Comparison of ENCODE assay signal across 1 cellular context in the genomic region with DNA sequence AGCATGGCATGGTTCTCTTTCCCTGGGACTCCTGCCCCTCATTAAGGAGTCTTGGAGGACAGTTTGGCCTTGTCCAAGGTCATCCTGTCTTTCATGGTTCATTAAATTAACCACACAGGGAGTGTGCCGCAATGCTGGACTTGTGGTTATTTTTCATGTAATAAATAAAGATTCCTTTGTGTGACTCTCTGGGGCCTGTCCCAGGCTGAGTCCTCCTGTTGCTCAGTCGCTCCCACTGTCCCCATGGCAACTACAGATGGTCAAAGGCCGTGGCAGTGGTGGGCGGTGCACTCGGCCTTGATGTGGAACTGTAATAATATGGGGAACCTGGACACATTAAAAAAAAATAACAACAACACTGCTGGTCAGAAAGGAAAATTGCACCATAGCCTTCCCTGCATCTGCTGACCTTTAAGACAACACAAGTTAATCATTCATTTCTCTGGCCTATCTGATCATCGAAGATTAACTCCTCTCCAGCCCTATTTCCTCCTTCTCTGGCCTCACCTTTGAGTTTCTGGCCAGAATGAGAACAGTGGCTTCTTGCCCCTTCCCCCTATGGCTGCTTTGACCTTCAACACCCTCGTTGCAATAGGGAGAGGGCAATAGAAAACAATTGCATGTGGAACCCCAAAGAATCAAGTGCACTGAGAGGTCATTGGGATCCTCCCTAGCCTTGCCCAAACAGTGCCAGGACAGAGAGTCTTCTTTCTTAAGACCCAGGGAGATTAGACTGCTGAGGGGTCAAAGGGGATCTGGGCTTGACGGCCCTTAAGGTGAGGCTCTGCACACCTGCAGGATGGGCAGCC.
TF ChIP-seq lines count a peak whose summit lies in the region.

No MANE protein-coding gene starts in this region.

TF ChIP-seq in HepG2, 621 proteins besides CTCF, POLR2A, EP300 and RAD21 (continued from another document and continues in another):
- TF ChIP-seq, protein P1, sequence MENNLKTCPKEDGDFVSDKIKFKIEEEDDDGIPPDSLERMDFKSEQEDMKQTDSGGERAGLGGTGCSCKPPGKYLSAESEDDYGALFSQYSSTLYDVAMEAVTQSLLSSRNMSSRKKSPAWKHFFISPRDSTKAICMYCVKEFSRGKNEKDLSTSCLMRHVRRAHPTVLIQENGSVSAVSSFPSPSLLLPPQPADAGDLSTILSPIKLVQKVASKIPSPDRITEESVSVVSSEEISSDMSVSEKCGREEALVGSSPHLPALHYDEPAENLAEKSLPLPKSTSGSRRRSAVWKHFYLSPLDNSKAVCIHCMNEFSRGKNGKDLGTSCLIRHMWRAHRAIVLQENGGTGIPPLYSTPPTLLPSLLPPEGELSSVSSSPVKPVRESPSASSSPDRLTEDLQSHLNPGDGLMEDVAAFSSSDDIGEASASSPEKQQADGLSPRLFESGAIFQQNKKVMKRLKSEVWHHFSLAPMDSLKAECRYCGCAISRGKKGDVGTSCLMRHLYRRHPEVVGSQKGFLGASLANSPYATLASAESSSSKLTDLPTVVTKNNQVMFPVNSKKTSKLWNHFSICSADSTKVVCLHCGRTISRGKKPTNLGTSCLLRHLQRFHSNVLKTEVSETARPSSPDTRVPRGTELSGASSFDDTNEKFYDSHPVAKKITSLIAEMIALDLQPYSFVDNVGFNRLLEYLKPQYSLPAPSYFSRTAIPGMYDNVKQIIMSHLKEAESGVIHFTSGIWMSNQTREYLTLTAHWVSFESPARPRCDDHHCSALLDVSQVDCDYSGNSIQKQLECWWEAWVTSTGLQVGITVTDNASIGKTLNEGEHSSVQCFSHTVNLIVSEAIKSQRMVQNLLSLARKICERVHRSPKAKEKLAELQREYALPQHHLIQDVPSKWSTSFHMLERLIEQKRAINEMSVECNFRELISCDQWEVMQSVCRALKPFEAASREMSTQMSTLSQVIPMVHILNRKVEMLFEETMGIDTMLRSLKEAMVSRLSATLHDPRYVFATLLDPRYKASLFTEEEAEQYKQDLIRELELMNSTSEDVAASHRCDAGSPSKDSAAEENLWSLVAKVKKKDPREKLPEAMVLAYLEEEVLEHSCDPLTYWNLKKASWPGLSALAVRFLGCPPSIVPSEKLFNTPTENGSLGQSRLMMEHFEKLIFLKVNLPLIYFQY (CRISPR knock-in tag; IDR thresholded peaks at IDR 0.05; ENCODE audit: borderline replicate concordance) = no peak
- TF ChIP-seq ZKSCAN8 (CRISPR knock-in tag; IDR thresholded peaks at IDR 0.05; ENCODE audit: borderline replicate concordance) (0 out of 2 replicates have a peak, but pooled peaks have one; percentile 15), PHF8 (CRISPR knock-in tag; IDR thresholded peaks at IDR 0.05) (0 out of 2 replicates have a peak, but pooled peaks have one; percentile 16), ERF (CRISPR knock-in tag; IDR thresholded peaks at IDR 0.05) (peak; percentile 64), ZFY (CRISPR knock-in tag; IDR thresholded peaks at IDR 0.05) (peak; percentile 65), ZNF44 (CRISPR knock-in tag; IDR thresholded peaks at IDR 0.05) (no peak), ZNF556 (CRISPR knock-in tag; IDR thresholded peaks at IDR 0.05; ENCODE audit: borderline replicate concordance) (0 out of 2 replicates have a peak, but pooled peaks have one; percentile 65), FOXK2 (IDR thresholded peaks at IDR 0.05) (peak; percentile 88), FOXJ3 (CRISPR knock-in tag; IDR thresholded peaks at IDR 0.05; ENCODE audit: borderline replicate concordance) (peak; percentile 87; the same call in 1 of the 2 replicates), RFXAP (CRISPR knock-in tag; IDR thresholded peaks at IDR 0.05; ENCODE audit: borderline replicate concordance) (peak; percentile 78), MXI1 (IDR thresholded peaks at IDR 0.05; ENCODE audit: borderline replicate concordance, low read depth, low read length) (peak; percentile 88; the same call in 2 of the 3 replicates), ZSCAN25 (CRISPR knock-in tag; IDR thresholded peaks at IDR 0.05) (peak; percentile 47; the same call in 1 of the 2 replicates), ZNF20 (CRISPR knock-in tag; IDR thresholded peaks at IDR 0.05) (no peak), ESRRA (CRISPR knock-in tag; IDR thresholded peaks at IDR 0.05; ENCODE audit: low read depth) (peak; percentile 64), SNAPC2 (CRISPR knock-in tag; IDR thresholded peaks at IDR 0.05) (no peak), ZNF205 (CRISPR knock-in tag; IDR thresholded peaks at IDR 0.05) (peak; percentile 28; the same call in 1 of the 2 replicates), ELF1 (CRISPR knock-in tag; IDR thresholded peaks at IDR 0.05) (peak; percentile 56), SMC3 (IDR thresholded peaks at IDR 0.05; ENCODE audit: low read length) (peak; percentile 28; the same call in 1 of the 2 replicates), SP140L (CRISPR knock-in tag; IDR thresholded peaks at IDR 0.05; ENCODE audit: borderline replicate concordance) (0 out of 2 replicates have a peak, but pooled peaks have one; percentile 43), ZBTB8A (CRISPR knock-in tag; IDR thresholded peaks at IDR 0.05; ENCODE audit: borderline replicate concordance, low read depth) (peak; percentile 22; the same call in 1 of the 2 replicates), NCOA1 (CRISPR knock-in tag; IDR thresholded peaks at IDR 0.05) (no peak)
- TF ChIP-seq, protein P2, sequence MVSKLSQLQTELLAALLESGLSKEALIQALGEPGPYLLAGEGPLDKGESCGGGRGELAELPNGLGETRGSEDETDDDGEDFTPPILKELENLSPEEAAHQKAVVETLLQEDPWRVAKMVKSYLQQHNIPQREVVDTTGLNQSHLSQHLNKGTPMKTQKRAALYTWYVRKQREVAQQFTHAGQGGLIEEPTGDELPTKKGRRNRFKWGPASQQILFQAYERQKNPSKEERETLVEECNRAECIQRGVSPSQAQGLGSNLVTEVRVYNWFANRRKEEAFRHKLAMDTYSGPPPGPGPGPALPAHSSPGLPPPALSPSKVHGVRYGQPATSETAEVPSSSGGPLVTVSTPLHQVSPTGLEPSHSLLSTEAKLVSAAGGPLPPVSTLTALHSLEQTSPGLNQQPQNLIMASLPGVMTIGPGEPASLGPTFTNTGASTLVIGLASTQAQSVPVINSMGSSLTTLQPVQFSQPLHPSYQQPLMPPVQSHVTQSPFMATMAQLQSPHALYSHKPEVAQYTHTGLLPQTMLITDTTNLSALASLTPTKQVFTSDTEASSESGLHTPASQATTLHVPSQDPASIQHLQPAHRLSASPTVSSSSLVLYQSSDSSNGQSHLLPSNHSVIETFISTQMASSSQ (IDR thresholded peaks at IDR 0.05; ENCODE audit: low read depth) = peak; percentile 96
- TF ChIP-seq, protein P2 (CRISPR knock-in tag; IDR thresholded peaks at IDR 0.05; ENCODE audit: borderline replicate concordance) = peak; percentile 96
- TF ChIP-seq, protein P3, sequence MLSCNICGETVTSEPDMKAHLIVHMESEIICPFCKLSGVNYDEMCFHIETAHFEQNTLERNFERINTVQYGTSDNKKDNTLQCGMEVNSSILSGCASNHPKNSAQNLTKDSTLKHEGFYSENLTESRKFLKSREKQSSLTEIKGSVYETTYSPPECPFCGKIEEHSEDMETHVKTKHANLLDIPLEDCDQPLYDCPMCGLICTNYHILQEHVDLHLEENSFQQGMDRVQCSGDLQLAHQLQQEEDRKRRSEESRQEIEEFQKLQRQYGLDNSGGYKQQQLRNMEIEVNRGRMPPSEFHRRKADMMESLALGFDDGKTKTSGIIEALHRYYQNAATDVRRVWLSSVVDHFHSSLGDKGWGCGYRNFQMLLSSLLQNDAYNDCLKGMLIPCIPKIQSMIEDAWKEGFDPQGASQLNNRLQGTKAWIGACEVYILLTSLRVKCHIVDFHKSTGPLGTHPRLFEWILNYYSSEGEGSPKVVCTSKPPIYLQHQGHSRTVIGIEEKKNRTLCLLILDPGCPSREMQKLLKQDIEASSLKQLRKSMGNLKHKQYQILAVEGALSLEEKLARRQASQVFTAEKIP (CRISPR knock-in tag; IDR thresholded peaks at IDR 0.05; ENCODE audit: borderline replicate concordance) = no peak
- TF ChIP-seq, protein P4, sequence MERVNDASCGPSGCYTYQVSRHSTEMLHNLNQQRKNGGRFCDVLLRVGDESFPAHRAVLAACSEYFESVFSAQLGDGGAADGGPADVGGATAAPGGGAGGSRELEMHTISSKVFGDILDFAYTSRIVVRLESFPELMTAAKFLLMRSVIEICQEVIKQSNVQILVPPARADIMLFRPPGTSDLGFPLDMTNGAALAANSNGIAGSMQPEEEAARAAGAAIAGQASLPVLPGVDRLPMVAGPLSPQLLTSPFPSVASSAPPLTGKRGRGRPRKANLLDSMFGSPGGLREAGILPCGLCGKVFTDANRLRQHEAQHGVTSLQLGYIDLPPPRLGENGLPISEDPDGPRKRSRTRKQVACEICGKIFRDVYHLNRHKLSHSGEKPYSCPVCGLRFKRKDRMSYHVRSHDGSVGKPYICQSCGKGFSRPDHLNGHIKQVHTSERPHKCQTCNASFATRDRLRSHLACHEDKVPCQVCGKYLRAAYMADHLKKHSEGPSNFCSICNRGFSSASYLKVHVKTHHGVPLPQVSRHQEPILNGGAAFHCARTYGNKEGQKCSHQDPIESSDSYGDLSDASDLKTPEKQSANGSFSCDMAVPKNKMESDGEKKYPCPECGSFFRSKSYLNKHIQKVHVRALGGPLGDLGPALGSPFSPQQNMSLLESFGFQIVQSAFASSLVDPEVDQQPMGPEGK (CRISPR knock-in tag; IDR thresholded peaks at IDR 0.05) = no peak; the same call in 1 of the 2 replicates
- TF ChIP-seq, protein P5, sequence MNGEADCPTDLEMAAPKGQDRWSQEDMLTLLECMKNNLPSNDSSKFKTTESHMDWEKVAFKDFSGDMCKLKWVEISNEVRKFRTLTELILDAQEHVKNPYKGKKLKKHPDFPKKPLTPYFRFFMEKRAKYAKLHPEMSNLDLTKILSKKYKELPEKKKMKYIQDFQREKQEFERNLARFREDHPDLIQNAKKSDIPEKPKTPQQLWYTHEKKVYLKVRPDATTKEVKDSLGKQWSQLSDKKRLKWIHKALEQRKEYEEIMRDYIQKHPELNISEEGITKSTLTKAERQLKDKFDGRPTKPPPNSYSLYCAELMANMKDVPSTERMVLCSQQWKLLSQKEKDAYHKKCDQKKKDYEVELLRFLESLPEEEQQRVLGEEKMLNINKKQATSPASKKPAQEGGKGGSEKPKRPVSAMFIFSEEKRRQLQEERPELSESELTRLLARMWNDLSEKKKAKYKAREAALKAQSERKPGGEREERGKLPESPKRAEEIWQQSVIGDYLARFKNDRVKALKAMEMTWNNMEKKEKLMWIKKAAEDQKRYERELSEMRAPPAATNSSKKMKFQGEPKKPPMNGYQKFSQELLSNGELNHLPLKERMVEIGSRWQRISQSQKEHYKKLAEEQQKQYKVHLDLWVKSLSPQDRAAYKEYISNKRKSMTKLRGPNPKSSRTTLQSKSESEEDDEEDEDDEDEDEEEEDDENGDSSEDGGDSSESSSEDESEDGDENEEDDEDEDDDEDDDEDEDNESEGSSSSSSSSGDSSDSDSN (CRISPR knock-in tag; IDR thresholded peaks at IDR 0.05) = peak; percentile 41; the same call in 1 of the 2 replicates
- TF ChIP-seq, protein P6, sequence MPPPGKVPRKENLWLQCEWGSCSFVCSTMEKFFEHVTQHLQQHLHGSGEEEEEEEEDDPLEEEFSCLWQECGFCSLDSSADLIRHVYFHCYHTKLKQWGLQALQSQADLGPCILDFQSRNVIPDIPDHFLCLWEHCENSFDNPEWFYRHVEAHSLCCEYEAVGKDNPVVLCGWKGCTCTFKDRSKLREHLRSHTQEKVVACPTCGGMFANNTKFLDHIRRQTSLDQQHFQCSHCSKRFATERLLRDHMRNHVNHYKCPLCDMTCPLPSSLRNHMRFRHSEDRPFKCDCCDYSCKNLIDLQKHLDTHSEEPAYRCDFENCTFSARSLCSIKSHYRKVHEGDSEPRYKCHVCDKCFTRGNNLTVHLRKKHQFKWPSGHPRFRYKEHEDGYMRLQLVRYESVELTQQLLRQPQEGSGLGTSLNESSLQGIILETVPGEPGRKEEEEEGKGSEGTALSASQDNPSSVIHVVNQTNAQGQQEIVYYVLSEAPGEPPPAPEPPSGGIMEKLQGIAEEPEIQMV (CRISPR knock-in tag; IDR thresholded peaks at IDR 0.05; ENCODE audit: low read depth) = peak; percentile 70; the same call in 1 of the 2 replicates
- TF ChIP-seq, protein P7, sequence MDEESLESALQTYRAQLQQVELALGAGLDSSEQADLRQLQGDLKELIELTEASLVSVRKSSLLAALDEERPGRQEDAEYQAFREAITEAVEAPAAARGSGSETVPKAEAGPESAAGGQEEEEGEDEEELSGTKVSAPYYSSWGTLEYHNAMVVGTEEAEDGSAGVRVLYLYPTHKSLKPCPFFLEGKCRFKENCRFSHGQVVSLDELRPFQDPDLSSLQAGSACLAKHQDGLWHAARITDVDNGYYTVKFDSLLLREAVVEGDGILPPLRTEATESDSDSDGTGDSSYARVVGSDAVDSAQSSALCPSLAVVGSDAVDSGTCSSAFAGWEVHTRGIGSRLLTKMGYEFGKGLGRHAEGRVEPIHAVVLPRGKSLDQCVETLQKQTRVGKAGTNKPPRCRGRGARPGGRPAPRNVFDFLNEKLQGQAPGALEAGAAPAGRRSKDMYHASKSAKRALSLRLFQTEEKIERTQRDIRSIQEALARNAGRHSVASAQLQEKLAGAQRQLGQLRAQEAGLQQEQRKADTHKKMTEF (CRISPR knock-in tag; IDR thresholded peaks at IDR 0.05) = peak; percentile 69; the same call in 1 of the 2 replicates
- TF ChIP-seq, protein P8, sequence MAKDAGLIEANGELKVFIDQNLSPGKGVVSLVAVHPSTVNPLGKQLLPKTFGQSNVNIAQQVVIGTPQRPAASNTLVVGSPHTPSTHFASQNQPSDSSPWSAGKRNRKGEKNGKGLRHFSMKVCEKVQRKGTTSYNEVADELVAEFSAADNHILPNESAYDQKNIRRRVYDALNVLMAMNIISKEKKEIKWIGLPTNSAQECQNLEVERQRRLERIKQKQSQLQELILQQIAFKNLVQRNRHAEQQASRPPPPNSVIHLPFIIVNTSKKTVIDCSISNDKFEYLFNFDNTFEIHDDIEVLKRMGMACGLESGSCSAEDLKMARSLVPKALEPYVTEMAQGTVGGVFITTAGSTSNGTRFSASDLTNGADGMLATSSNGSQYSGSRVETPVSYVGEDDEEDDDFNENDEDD (CRISPR knock-in tag; IDR thresholded peaks at IDR 0.05; ENCODE audit: borderline replicate concordance) = 0 out of 2 replicates have a peak, but pooled peaks have one; percentile 19
- TF ChIP-seq, protein P9, sequence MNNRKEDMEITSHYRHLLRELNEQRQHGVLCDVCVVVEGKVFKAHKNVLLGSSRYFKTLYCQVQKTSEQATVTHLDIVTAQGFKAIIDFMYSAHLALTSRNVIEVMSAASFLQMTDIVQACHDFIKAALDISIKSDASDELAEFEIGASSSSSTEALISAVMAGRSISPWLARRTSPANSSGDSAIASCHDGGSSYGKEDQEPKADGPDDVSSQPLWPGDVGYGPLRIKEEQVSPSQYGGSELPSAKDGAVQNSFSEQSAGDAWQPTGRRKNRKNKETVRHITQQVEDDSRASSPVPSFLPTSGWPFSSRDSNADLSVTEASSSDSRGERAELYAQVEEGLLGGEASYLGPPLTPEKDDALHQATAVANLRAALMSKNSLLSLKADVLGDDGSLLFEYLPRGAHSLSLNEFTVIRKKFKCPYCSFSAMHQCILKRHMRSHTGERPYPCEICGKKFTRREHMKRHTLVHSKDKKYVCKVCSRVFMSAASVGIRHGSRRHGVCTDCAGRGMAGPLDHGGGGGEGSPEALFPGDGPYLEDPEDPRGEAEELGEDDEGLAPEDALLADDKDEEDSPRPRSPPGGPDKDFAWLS (CRISPR knock-in tag; IDR thresholded peaks at IDR 0.05; ENCODE audit: borderline replicate concordance) = no peak; the same call in 1 of the 2 replicates
